ENCODE assay signal across 10 cellular contexts in genomic region chr20:51802170-51802745, GRCh38. TPM values are rescaled to one million over a fixed set of nuclear protein-coding genes. Genes with fewer than 3 reads are reported as not detected.
DNase-seq lines count a peak whose midpoint lies in the region; ATAC-seq and TF ChIP-seq lines count a peak whose summit lies in the region.
"Had no signal": no experiment of that assay in that cellular context is flagged by ENCODE, and none has a peak within 500 bp of the region (broad histone marks: within the 10 kb centered on the region; RNA-seq: fewer than 3 reads in every experiment).

Gene SALL4 (minus strand): TSS chr20:51802521. CDS start chr20:51802408, 113 bp downstream.

- peaks cover 17% of the 10 kb centered on the region for H3K27me3 ChIP-seq in mammary epithelial cell (ENCODE audit: insufficient read depth, low read length)
- H3K27me3 ChIP-seq in left lung, result peaks cover 46 to 72% of the 10 kb centered on the region in 2 donors
- no peaks in the 10 kb centered on the region for H3K27me3 ChIP-seq in thyroid gland

- H3K4me3 Mint-ChIP-seq in activated CD4-positive, alpha-beta T cell treated with anti-CD3 and anti-CD28 coated beads, Interleukin-2, amount 10 ng/mL, durations not matched to agents 24 days and 14 days, result peak within 1 kb of the TSS; percentile 74
- no peak within 1 kb of the TSS for H3K4me3 Mint-ChIP-seq in activated CD4-positive, alpha-beta T cell treated with anti-CD3 and anti-CD28 coated beads, Interleukin-2, amount 10 ng/mL, durations not matched to agents 7 days and 5 days

- no peaks in the 10 kb centered on the region for H3K9me3 ChIP-seq in mammary epithelial cell (replicated peaks; ENCODE audit: insufficient read depth, low read length)
- no peaks in the 10 kb centered on the region for H3K9me3 ChIP-seq in left lung
- H3K9me3 ChIP-seq in thyroid gland, result no peaks in the 10 kb centered on the region

- peaks cover 2% of the 10 kb centered on the region for H3K4me1 Mint-ChIP-seq in activated CD4-positive, alpha-beta T cell treated with anti-CD3 and anti-CD28 coated beads, Interleukin-2, amount 10 ng/mL, durations not matched to agents 24 days and 14 days
- peaks cover 10% of the 10 kb centered on the region for H3K4me1 Mint-ChIP-seq in activated CD4-positive, alpha-beta T cell treated with anti-CD3 and anti-CD28 coated beads, Interleukin-2, amount 10 ng/mL, durations not matched to agents 7 days and 5 days

- H3K36me3 Mint-ChIP-seq in activated CD4-positive, alpha-beta T cell treated with anti-CD3 and anti-CD28 coated beads, Interleukin-2, amount 10 ng/mL, durations not matched to agents 24 days and 14 days (ENCODE audit: low read depth), result no peaks in the 10 kb centered on the region
- H3K36me3 Mint-ChIP-seq in activated CD4-positive, alpha-beta T cell treated with anti-CD3 and anti-CD28 coated beads, Interleukin-2, amount 10 ng/mL, durations not matched to agents 7 days and 5 days (ENCODE audit: low read depth), result no peaks in the 10 kb centered on the region

- H3K36me3 ChIP-seq in mammary epithelial cell (ENCODE audit: insufficient read depth, low read length) (no peaks in the 10 kb centered on the region), left lung (no peaks in the 10 kb centered on the region), thyroid gland (no peaks in the 10 kb centered on the region)

- ATAC-seq in left lung (no peak), GM21526 (IDR thresholded peaks at IDR 0.05; ENCODE audit: low FRiP score, unreplicated experiment) (no peak), HG03039 (IDR thresholded peaks at IDR 0.05; ENCODE audit: unreplicated experiment) (no peak)

- peaks cover 63% of the 10 kb centered on the region for H3K27me3 Mint-ChIP-seq in activated CD4-positive, alpha-beta T cell treated with anti-CD3 and anti-CD28 coated beads, Interleukin-2, amount 10 ng/mL, durations not matched to agents 24 days and 14 days
- H3K27me3 Mint-ChIP-seq in activated CD4-positive, alpha-beta T cell treated with anti-CD3 and anti-CD28 coated beads, Interleukin-2, amount 10 ng/mL, durations not matched to agents 7 days and 5 days, result peaks cover 60% of the 10 kb centered on the region

- peak within 1 kb of the TSS; percentile 83 for H3K4me2 ChIP-seq in mammary epithelial cell (ENCODE audit: insufficient read depth, low read depth, low read length)

- H2AFZ ChIP-seq in mammary epithelial cell (ENCODE audit: low read depth, low read length), result peak within 1 kb of the TSS; percentile 76

- in situ Hi-C loops in mammary epithelial cell (cut with MboI; ENCODE audit: low sequenced_read_pairs in 2 of 2), result no loop called here

- TF ChIP-seq CTCF in mammary epithelial cell (conservative IDR thresholded peaks at IDR 0.05 in 1 of 2, IDR thresholded peaks at IDR 0.05 in 1 of 2; ENCODE audit: extremely low read depth in 1 of 2, insufficient read depth in 1 of 2, low read depth in 1 of 2, low read length in 2 of 2), result no peak
- no peak for TF ChIP-seq CTCF in left lung (IDR thresholded peaks at IDR 0.05)
- no peak for TF ChIP-seq CTCF in thyroid gland (IDR thresholded peaks at IDR 0.05)

- H4K20me1 ChIP-seq in mammary epithelial cell (ENCODE audit: insufficient read depth, low read length), result no peaks in the 10 kb centered on the region

- peaks cover 7% of the 10 kb centered on the region for H3K4me1 ChIP-seq in mammary epithelial cell (ENCODE audit: insufficient read depth, low read length)
- H3K4me1 ChIP-seq in left lung, result peaks cover 13 to 31% of the 10 kb centered on the region in 2 donors
- H3K4me1 ChIP-seq in thyroid gland, result peaks cover 16 to 28% of the 10 kb centered on the region in 2 donors

- dilution Hi-C loops in mammary epithelial cell (cut with HindIII; ENCODE audit: low sequenced_read_pairs), result no loop called here

- peak within 1 kb of the TSS; percentile 31 to 42 (median 35) for H3K4me3 ChIP-seq in mammary epithelial cell (replicated peaks in 1 of 3; ENCODE audit: insufficient read depth in 1 of 3, low read depth in 2 of 3, low read length in 3 of 3)
- H3K4me3 ChIP-seq in left lung, result peak within 1 kb of the TSS; percentile 32 to 33
- H3K4me3 ChIP-seq in thyroid gland (replicated peaks in 1 of 3), result peak within 1 kb of the TSS in 2 of 3 donors; percentile 54 to 57

- H3K27ac Mint-ChIP-seq in activated CD4-positive, alpha-beta T cell treated with anti-CD3 and anti-CD28 coated beads, Interleukin-2, amount 10 ng/mL, durations not matched to agents 24 days and 14 days, result no peak within 1 kb of the TSS
- no peak within 1 kb of the TSS for H3K27ac Mint-ChIP-seq in activated CD4-positive, alpha-beta T cell treated with anti-CD3 and anti-CD28 coated beads, Interleukin-2, amount 10 ng/mL, durations not matched to agents 7 days and 5 days
- H3K27ac Mint-ChIP-seq: stimulated activated naive CD8-positive, alpha-beta T cell treated with anti-CD3 and anti-CD28 coated beads, Interleukin-15, Interleukin-2, amounts not matched to agents 100 ng/mL and 50 ng/mL, for 24 hours had no signal

- no peak for DNase-seq in activated CD4-positive, alpha-beta T cell treated with anti-CD3 and anti-CD28 coated beads, Interleukin-2, amount 10 ng/mL, durations not matched to agents 24 days and 14 days
- no peak for DNase-seq in activated CD4-positive, alpha-beta T cell treated with anti-CD3 and anti-CD28 coated beads, Interleukin-2, amount 10 ng/mL, durations not matched to agents 7 days and 5 days
- no peak for DNase-seq in mammary epithelial cell
- DNase-seq in left lung, result no peak
- DNase-seq in thyroid gland, result no peak
- no peak for DNase-seq in NAMALWA (ENCODE audit: low spot score)
- DNase-seq: activated CD8-positive, alpha-beta memory T cell treated with anti-CD3 and anti-CD28 coated beads, Interleukin-2, amount 50 U/mL, for 48 hours had no signal

- H3K9ac ChIP-seq in mammary epithelial cell (ENCODE audit: insufficient read depth, low read length), result no peak within 1 kb of the TSS

- H3K27ac ChIP-seq in mammary epithelial cell (ENCODE audit: insufficient read depth, low read depth, low read length), result no peak within 1 kb of the TSS
- H3K27ac ChIP-seq in left lung, result no peak within 1 kb of the TSS
- H3K27ac ChIP-seq in thyroid gland, result peak within 1 kb of the TSS; percentile 35 to 78 (median 52)

- intact Hi-C loops in activated CD4-positive, alpha-beta T cell treated with anti-CD3 and anti-CD28 coated beads, Interleukin-2, amount 10 ng/mL, durations not matched to agents 24 days and 14 days (cut with micrococcal nuclease), result loop anchor here (5.0 kb wide), 1 partner anchor 35 kb away; the partner anchor contains the start of gene ATP9A
- intact Hi-C loops in mammary epithelial cell (cut with micrococcal nuclease), result loop anchor here (5.0 kb wide), 2 partner anchors 105 to 165 kb away; no protein-coding TSS in a partner anchor
- intact Hi-C loops in left lung (cut with DNase I), result no loop called here
- intact Hi-C loops in thyroid gland (cut with DNase I), result no loop called here

- no TSS peak for BruUV-seq in mammary epithelial cell (replicated peaks; lab: Mats Ljungman, UMichigan)

- POLR2A ChIA-PET in activated CD4-positive, alpha-beta T cell treated with anti-CD3 and anti-CD28 coated beads, Interleukin-2, amount 10 ng/mL, durations not matched to agents 7 days and 5 days (lab: Charles Lee), result no interaction called here

- WGBS in mammary epithelial cell (ENCODE audit: low coverage, missing lambda C conversion rate), result 70% methylated on average over 16 of the region's 44 CpGs
- WGBS in thyroid gland, 2 donors, result 24 to 26% methylated on average over 26 to 36 of the region's 44 CpGs

- no peaks in the 10 kb centered on the region for H3K9me3 Mint-ChIP-seq in activated CD4-positive, alpha-beta T cell treated with anti-CD3 and anti-CD28 coated beads, Interleukin-2, amount 10 ng/mL, durations not matched to agents 24 days and 14 days
- no peaks in the 10 kb centered on the region for H3K9me3 Mint-ChIP-seq in activated CD4-positive, alpha-beta T cell treated with anti-CD3 and anti-CD28 coated beads, Interleukin-2, amount 10 ng/mL, durations not matched to agents 7 days and 5 days
- H3K9me3 Mint-ChIP-seq: stimulated activated naive CD8-positive, alpha-beta T cell treated with anti-CD3 and anti-CD28 coated beads, Interleukin-15, Interleukin-2, amounts not matched to agents 100 ng/mL and 50 ng/mL, for 24 hours had no signal

- CTCF ChIA-PET in activated CD4-positive, alpha-beta T cell treated with anti-CD3 and anti-CD28 coated beads, Interleukin-2, amount 10 ng/mL, durations not matched to agents 7 days and 5 days (lab: Charles Lee), result no interaction called here
- CTCF ChIA-PET in mammary epithelial cell (lab: Charles Lee; ENCODE audit: low non-redundant PET), result no interaction called here

- TF ChIP-seq POLR2A in thyroid gland (IDR thresholded peaks at IDR 0.05), result no peak

- H3K79me2 ChIP-seq in mammary epithelial cell (ENCODE audit: insufficient read depth, low read length), result no peaks in the 10 kb centered on the region

RNA-seq across cellular contexts. Expression of gene SALL4, which starts in this region (rescaled TPM):
- total RNA-seq in activated CD4-positive, alpha-beta T cell treated with anti-CD3 and anti-CD28 coated beads, Interleukin-2, amount 10 ng/mL, durations not matched to agents 24 days and 14 days, result 0.28 and 0.75 TPM in 2 replicates
- under 1 TPM in 1 of 2 experiments, not detected in 1; 0.17 TPM for total RNA-seq in activated CD4-positive, alpha-beta T cell treated with anti-CD3 and anti-CD28 coated beads, Interleukin-2, amount 10 ng/mL, durations not matched to agents 7 days and 5 days
- total RNA-seq in mammary epithelial cell, result under 1 TPM; under 0.01 to 0.21 TPM
- polyA plus RNA-seq in mammary epithelial cell, result not detected
- not detected for polyA minus RNA-seq in mammary epithelial cell
- total RNA-seq in left lung, result under 1 TPM; 0.24 to 0.64 TPM
- total RNA-seq in thyroid gland, result 10 to 100 TPM in 1 of 4 donors, 1 to 10 TPM in 3; 3.1 to 13.6 (median 6.7) TPM

Comparison
In these comparisons a context has a peak if more than half of its experiments do, and no peak if none do; other contexts are left out.
1. H3K27ac ChIP-seq: peak in thyroid gland (3 of 3); none in mammary epithelial cell (single experiment) and left lung (0 of 2).
2. intact Hi-C loops: an anchor here in activated CD4-positive, alpha-beta T cell treated with anti-CD3 and anti-CD28 coated beads, Interleukin-2, amount 10 ng/mL, durations not matched to agents 24 days and 14 days (5.0 kb wide) and mammary epithelial cell (5.0 kb wide); none called in left lung and thyroid gland.
3. Peak in every context shown above with its lines, with median percentiles within 50 percentile points of each other: H3K4me3 ChIP-seq.